In the genomic region with DNA sequence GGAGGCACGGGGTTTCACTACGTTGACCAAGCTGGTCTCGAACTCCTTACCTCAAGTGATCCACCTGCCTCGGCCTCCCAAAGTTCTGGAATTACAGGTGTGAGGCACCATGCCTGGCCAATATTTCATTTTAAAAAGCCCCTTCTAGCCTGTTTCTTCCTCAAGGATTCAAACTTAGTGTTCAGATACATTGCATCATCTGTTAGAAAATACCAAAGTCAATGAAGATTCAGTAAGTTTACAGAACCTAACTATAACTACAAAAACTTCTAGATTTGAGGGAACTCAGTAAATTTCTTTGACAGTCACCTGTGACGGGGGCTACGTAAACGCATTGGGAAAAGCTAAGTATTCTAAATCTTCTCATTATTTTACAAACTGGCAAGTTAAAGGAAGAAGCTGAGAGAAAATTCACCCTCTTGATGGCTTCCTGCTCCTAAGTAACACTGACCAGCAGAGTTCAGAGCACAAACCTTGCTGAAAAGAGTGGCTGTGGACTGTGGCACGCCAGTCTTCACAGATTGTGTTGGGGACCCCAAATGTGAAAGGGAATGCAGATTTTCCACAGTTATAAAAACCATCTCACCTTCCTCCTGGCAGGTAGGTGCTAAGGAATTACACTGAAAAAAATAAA, we compare ENCODE assay signal across 12 cellular contexts.
DNase-seq lines count a peak whose midpoint lies in the region; ATAC-seq, FAIRE-seq and TF ChIP-seq lines count a peak whose summit lies in the region.
"Had no signal": no experiment of that assay in that cellular context is flagged by ENCODE, and none has a peak within 500 bp of the region (broad histone marks: within the 10 kb centered on the region; RNA-seq: fewer than 3 reads in every experiment).

No MANE protein-coding gene starts in this region.

- intact Hi-C loops in HepG2 (cut with micrococcal nuclease; ENCODE audit: unreplicated experiment): loop anchor here (1.0 to 10.0 kb wide), 3 partner anchors 23 to 311 kb away; no protein-coding TSS in a partner anchor
- intact Hi-C loops in right lobe of liver (cut with DNase I): no loop called here
- intact Hi-C loops in esophagus squamous epithelium (cut with DNase I): no loop called here
- intact Hi-C loops in pancreas (cut with DNase I): no loop called here

- TF ChIP-seq CTCF in HepG2 (CRISPR knock-in tag; IDR thresholded peaks at IDR 0.05) (no peak), right lobe of liver (IDR thresholded peaks at IDR 0.05) (no peak), esophagus squamous epithelium (IDR thresholded peaks at IDR 0.05) (no peak), pancreas (IDR thresholded peaks at IDR 0.05) (no peak)

- no peaks in the 10 kb centered on the region for H3K36me3 Mint-ChIP-seq in stimulated activated naive B cell treated with anti-CD40 and anti-IgM and Interleukin-4, amounts not matched to agents 10 μg/mL and 1 μg/mL and 100 μg/mL, for 72 hours

- TF ChIP-seq EP300 in HepG2 (IDR thresholded peaks at IDR 0.05; ENCODE audit: low read depth in 2 of 2, low read length in 2 of 2): no peak
- TF ChIP-seq EP300 in HepG2 (CRISPR knock-in tag; IDR thresholded peaks at IDR 0.05; ENCODE audit: borderline replicate concordance): no peak

- POLR2A ChIA-PET in HepG2 (lab: Yijun Ruan, JAX): interaction anchor here (0.7 to 6.9 kb wide), 27 partner anchors 8 to 1904 kb away, joined by 3 to 167 read pairs (median 5); a partner anchor contains a TSS

- H3K79me2 ChIP-seq in HepG2 (ENCODE audit: insufficient read depth, low read length): no peaks in the 10 kb centered on the region

- peak overlapping the region; percentile 64 for H3K4me2 ChIP-seq in HepG2 (ENCODE audit: low read depth, low read length)

- no peak for TF ChIP-seq RAD21 in HepG2 (CRISPR knock-in tag; IDR thresholded peaks at IDR 0.05)

- peaks cover 70% of the 10 kb centered on the region for H3K4me1 ChIP-seq in HepG2 (ENCODE audit: insufficient read depth, low read length)
- peaks cover 0 to 4% (median 0%) of the 10 kb centered on the region in 4 donors for H3K4me1 ChIP-seq in right lobe of liver
- H3K4me1 ChIP-seq in esophagus squamous epithelium: peaks cover 11 to 46% (median 29%) of the 10 kb centered on the region in 3 donors
- H3K4me1 ChIP-seq in pancreas: peaks cover 0 to 11% (median 4%) of the 10 kb centered on the region in 3 donors

- BruUV-seq in HepG2 (replicated peaks; lab: Mats Ljungman, UMichigan): TSS peak; percentile 98

- H3K4me3 Mint-ChIP-seq in stimulated activated naive B cell treated with anti-CD40 and anti-IgM and Interleukin-4, amounts not matched to agents 10 μg/mL and 1 μg/mL and 100 μg/mL, for 72 hours: no peak overlapping the region

- H3K9ac ChIP-seq in HepG2 (ENCODE audit: insufficient read depth, low read depth, low read length): peak overlapping the region; percentile 74

- 78% methylated on average over 8 of the region's 8 CpGs for WGBS in HepG2 (ENCODE audit: low lambda C conversion rate)
- 83% methylated on average over 4 of the region's 8 CpGs for WGBS in right lobe of liver (ENCODE audit: insufficient coverage, low coverage, low lambda C conversion rate, missing lambda C conversion rate)
- 67 to 77% methylated on average over 8 of the region's 8 CpGs for WGBS in esophagus squamous epithelium, 2 donors
- WGBS in pancreas, 2 donors: 93 to 97% methylated on average over 8 of the region's 8 CpGs

- peak overlapping the region; percentile 92 for H3K27ac ChIP-seq in HepG2 (ENCODE audit: extremely low read length, insufficient read depth, low read length)
- H3K27ac ChIP-seq in right lobe of liver: no peak overlapping the region
- peak overlapping the region in 3 of 4 donors; percentile 50 to 76 (median 57) for H3K27ac ChIP-seq in esophagus squamous epithelium
- peak overlapping the region in 3 of 4 donors; percentile 36 to 65 (median 63) for H3K27ac ChIP-seq in pancreas
- no peak overlapping the region for H3K27ac ChIP-seq in caudate nucleus (ENCODE audit: low read depth, low read length)

- H3K9me3 Mint-ChIP-seq in stimulated activated naive B cell treated with anti-CD40 and anti-IgM and Interleukin-4, amounts not matched to agents 10 μg/mL and 1 μg/mL and 100 μg/mL, for 72 hours: peaks cover 0 to 2% of the 10 kb centered on the region in 2 donors

- H2AFZ ChIP-seq in HepG2 (ENCODE audit: low read length): no peak overlapping the region

- in situ Hi-C loops in HepG2 (cut with HindIII; ENCODE audit: extremely low pct_ligation_motif_present, low pct_unique_long_range_greater_than_20kb): no loop called here

- H3K36me3 ChIP-seq in HepG2 (replicated peaks in 1 of 2; ENCODE audit: control insufficient read depth in 1 of 2, insufficient read depth in 2 of 2, low read length in 2 of 2): no peaks in the 10 kb centered on the region
- no peaks in the 10 kb centered on the region for H3K36me3 ChIP-seq in right lobe of liver
- H3K36me3 ChIP-seq in esophagus squamous epithelium: no peaks in the 10 kb centered on the region
- no peaks in the 10 kb centered on the region for H3K36me3 ChIP-seq in pancreas

- H3K9me3 ChIP-seq in HepG2 (ENCODE audit: low read length): no peaks in the 10 kb centered on the region
- H3K9me3 ChIP-seq in right lobe of liver: no peaks in the 10 kb centered on the region
- H3K9me3 ChIP-seq in esophagus squamous epithelium: no peaks in the 10 kb centered on the region
- H3K9me3 ChIP-seq in pancreas: no peaks in the 10 kb centered on the region

- H3K27ac Mint-ChIP-seq in stimulated activated naive B cell treated with anti-CD40 and anti-IgM and Interleukin-4, amounts not matched to agents 10 μg/mL and 1 μg/mL and 100 μg/mL, for 72 hours: no peak overlapping the region

- FAIRE-seq in HepG2 (lab: Jason Lieb, UNC) (no peak), pancreas (lab: Jason Lieb, UNC) (no peak)

- ATAC-seq in HepG2 (peak; percentile 46), right lobe of liver (no peak), pancreas (no peak)
- no peak for ATAC-seq in stimulated activated naive B cell treated with anti-CD40 and anti-IgM and Interleukin-4, amounts not matched to agents 10 μg/mL and 1 μg/mL and 100 μg/mL, for 72 hours (replicated peaks)

- H3K4me1 Mint-ChIP-seq in stimulated activated naive B cell treated with anti-CD40 and anti-IgM and Interleukin-4, amounts not matched to agents 10 μg/mL and 1 μg/mL and 100 μg/mL, for 72 hours: peaks cover 0 to 2% of the 10 kb centered on the region in 2 donors

- CTCF ChIA-PET in HepG2 (lab: Yijun Ruan, JAX; ENCODE audit: low intra/inter-chr PET ratio, low total read pairs): interaction anchor here (0.8 kb wide), 1 partner anchor 23 kb away, joined by 3 read pairs; no protein-coding TSS in a partner anchor

- H3K4me3 ChIP-seq in HepG2 (replicated peaks in 1 of 3; ENCODE audit: insufficient read depth in 1 of 3, low read depth in 2 of 3, low read length in 3 of 3) (peak overlapping the region in 2 of 3 experiments; percentile 27 to 28; a peak in 4 of 6 replicates), right lobe of liver (no peak overlapping the region), esophagus squamous epithelium (no peak overlapping the region), pancreas (no peak overlapping the region)

- DNase-seq in HepG2 (ENCODE audit: low spot score) (no peak), right lobe of liver (no peak), esophagus squamous epithelium (lab: John Stamatoyannopoulos, UW) (no peak), pancreas (no peak), GOT3 (lab: John Stamatoyannopoulos, UW) (no peak), NCI-H1436 treated with DMSO at 0.1 percent for 48 hours (lab: John Stamatoyannopoulos, UW) (no peak), caudate nucleus (lab: John Stamatoyannopoulos, UW) (no peak)
- DNase-seq in stimulated activated naive B cell treated with anti-CD40 and anti-IgM and Interleukin-4, amounts not matched to agents 10 μg/mL and 1 μg/mL and 100 μg/mL, for 72 hours: no peak
- DNase-seq: activated CD4-positive, CD25-positive, alpha-beta regulatory T cell; hippocampal formation; NCI-H1694; NCI-H748 treated with DMSO at 0.1 percent for 48 hours had no signal

- H4K20me1 ChIP-seq in HepG2 (ENCODE audit: insufficient read depth, low read length): no peaks in the 10 kb centered on the region

- TF ChIP-seq POLR2A in HepG2 (IDR thresholded peaks at IDR 0.05; ENCODE audit: insufficient read depth in 1 of 2, low read depth in 2 of 2, low read length in 2 of 2) (no peak; a peak in 1 of 4 replicates), right lobe of liver (IDR thresholded peaks at IDR 0.05) (no peak), esophagus squamous epithelium (IDR thresholded peaks at IDR 0.05) (no peak)

- H3K27me3 ChIP-seq in HepG2 (ENCODE audit: control insufficient read depth in 1 of 2, insufficient read depth in 2 of 2, low read length in 2 of 2) (no peaks in the 10 kb centered on the region), right lobe of liver (no peaks in the 10 kb centered on the region), esophagus squamous epithelium (peaks cover 0 to 32% (median 0%) of the 10 kb centered on the region in 4 donors), pancreas (no peaks in the 10 kb centered on the region)

- no peaks in the 10 kb centered on the region for H3K27me3 Mint-ChIP-seq in stimulated activated naive B cell treated with anti-CD40 and anti-IgM and Interleukin-4, amounts not matched to agents 10 μg/mL and 1 μg/mL and 100 μg/mL, for 72 hours

TF ChIP-seq in HepG2, 621 proteins besides CTCF, POLR2A, EP300 and RAD21 (continues in another document):
- TF ChIP-seq, protein P1, sequence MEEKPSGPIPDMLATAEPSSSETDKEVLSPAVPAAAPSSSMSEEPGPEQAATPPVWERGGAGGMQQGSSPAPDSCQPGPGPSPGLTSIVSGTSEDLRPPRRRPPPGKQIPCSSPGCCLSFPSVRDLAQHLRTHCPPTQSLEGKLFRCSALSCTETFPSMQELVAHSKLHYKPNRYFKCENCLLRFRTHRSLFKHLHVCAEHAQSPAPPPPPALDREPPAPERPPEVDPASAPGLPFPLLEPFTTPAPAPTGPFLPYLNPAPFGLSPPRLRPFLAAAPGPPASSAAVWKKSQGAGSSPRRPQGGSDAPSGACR (CRISPR knock-in tag; IDR thresholded peaks at IDR 0.05): 0 out of 2 replicates have a peak, but pooled peaks have one; percentile 33

Comparison
In these comparisons a context has a peak if more than half of its experiments do, and no peak if none do; other contexts are left out.
1. H3K27ac ChIP-seq: peak in HepG2 (single experiment), esophagus squamous epithelium (3 of 4) and pancreas (3 of 4); none in right lobe of liver (0 of 3) and caudate nucleus (single experiment).
2. H3K4me3 ChIP-seq: peak in HepG2 (2 of 3); none in right lobe of liver (0 of 3), esophagus squamous epithelium (0 of 4) and pancreas (0 of 4).